In genomic region chr2:3117650-3118216, GRCh38 we compare ENCODE assay signal across 1 cellular context.
TF ChIP-seq lines count a peak whose summit lies in the region.

No MANE protein-coding gene starts in this region.

TF ChIP-seq in H1, 55 proteins besides CTCF, POLR2A, EP300 and RAD21:
- TF ChIP-seq MAFK (IDR thresholded peaks at IDR 0.05; ENCODE audit: low read depth, low read length) = no peak
- TF ChIP-seq TBP (IDR thresholded peaks at IDR 0.05; ENCODE audit: low read depth, low read length) = no peak; the same call in 1 of the 2 replicates
- no peak for TF ChIP-seq PHF8 (conservative IDR thresholded peaks at IDR 0.05; ENCODE audit: low read depth, low read length)
- no peak for TF ChIP-seq SAP30 (IDR thresholded peaks at IDR 0.05; ENCODE audit: insufficient read depth, insufficient replicate concordance, low read length)
- no peak for TF ChIP-seq SIX5 (IDR thresholded peaks at IDR 0.05; ENCODE audit: low read depth, low read length)
- no peak for TF ChIP-seq ZNF274 (IDR thresholded peaks at IDR 0.05; ENCODE audit: borderline replicate concordance, extremely low read depth, low read length)
- TF ChIP-seq SIRT6 (IDR thresholded peaks at IDR 0.05; ENCODE audit: low read length) = no peak
- TF ChIP-seq, protein P1, sequence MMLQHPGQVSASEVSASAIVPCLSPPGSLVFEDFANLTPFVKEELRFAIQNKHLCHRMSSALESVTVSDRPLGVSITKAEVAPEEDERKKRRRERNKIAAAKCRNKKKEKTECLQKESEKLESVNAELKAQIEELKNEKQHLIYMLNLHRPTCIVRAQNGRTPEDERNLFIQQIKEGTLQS (IDR thresholded peaks at IDR 0.05; ENCODE audit: insufficient read depth, low read depth, low read length) = no peak
- TF ChIP-seq RNF2 (IDR thresholded peaks at IDR 0.05; ENCODE audit: borderline replicate concordance, low read depth, low read length, missing control alignments, poor library complexity, severe bottlenecking) = no peak
- TF ChIP-seq, protein P2, sequence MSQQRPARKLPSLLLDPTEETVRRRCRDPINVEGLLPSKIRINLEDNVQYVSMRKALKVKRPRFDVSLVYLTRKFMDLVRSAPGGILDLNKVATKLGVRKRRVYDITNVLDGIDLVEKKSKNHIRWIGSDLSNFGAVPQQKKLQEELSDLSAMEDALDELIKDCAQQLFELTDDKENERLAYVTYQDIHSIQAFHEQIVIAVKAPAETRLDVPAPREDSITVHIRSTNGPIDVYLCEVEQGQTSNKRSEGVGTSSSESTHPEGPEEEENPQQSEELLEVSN (IDR thresholded peaks at IDR 0.05) = no peak
- TF ChIP-seq TEAD4 (IDR thresholded peaks at IDR 0.05; ENCODE audit: low read depth, low read length) = no peak
- no peak for TF ChIP-seq EZH2 (IDR thresholded peaks at IDR 0.05; ENCODE audit: low read depth, low read length, severe bottlenecking)
- no peak for TF ChIP-seq ATF2 (IDR thresholded peaks at IDR 0.05; ENCODE audit: low read length)
